In genomic region chr9:129610473-129611301, GRCh38 we compare ENCODE assay signal across 8 cellular contexts. TPM values are rescaled to one million over a fixed set of nuclear protein-coding genes. Genes with fewer than 3 reads are reported as not detected.
A peak's percentile ranks its signal among the peaks of the same experiment; 100 is the strongest.
DNase-seq lines count a peak whose midpoint lies in the region; TF ChIP-seq lines count a peak whose summit lies in the region.

No MANE protein-coding gene starts in this region.

- H3K27ac Mint-ChIP-seq in neural crest cell (ENCODE audit: unreplicated experiment) = no peak overlapping the region

- H3K27ac ChIP-seq in HL-60 (replicated peaks) = peak overlapping the region; percentile 50

- H3K27me3 Mint-ChIP-seq in neural crest cell (ENCODE audit: low read depth) = peaks cover 3% of the 10 kb centered on the region

- DNase-seq in HL-60 (ENCODE audit: low read depth in 1 of 2, low spot score in 1 of 2) (peak in 1 of 2 experiments; percentile 70), SHP77 (lab: John Stamatoyannopoulos, UW) (peak; percentile 33 to 64), activated gamma-delta T cell (lab: John Stamatoyannopoulos, UW) (peak; percentile 68), fibroblast of the aortic adventitia (ENCODE audit: low read depth) (peak; percentile 65), neural crest cell (ENCODE audit: low read depth, low spot score) (peak; percentile 83), superior temporal gyrus (ENCODE audit: extremely low spot score) (peak; percentile 81), NCI-H187 (lab: John Stamatoyannopoulos, UW) (no peak)

- H3K4me3 Mint-ChIP-seq in neural crest cell = peak overlapping the region; percentile 76

- H3K4me3 ChIP-seq in HL-60 (replicated peaks; ENCODE audit: insufficient read depth, low read length) (peak overlapping the region; percentile 40), fibroblast of the aortic adventitia (ENCODE audit: low read depth, low read length) (peak overlapping the region; percentile 74)

- H3K4me1 Mint-ChIP-seq in neural crest cell = peaks cover 37% of the 10 kb centered on the region

- no peaks in the 10 kb centered on the region for H3K9me3 Mint-ChIP-seq in neural crest cell

- TF ChIP-seq CTCF in GM12873 (IDR thresholded peaks at IDR 0.05; ENCODE audit: insufficient read depth, low read depth, low read length, missing control alignments) (peak; percentile 85), HL-60 (IDR thresholded peaks at IDR 0.05; ENCODE audit: insufficient read depth, low read length) (peak; percentile 61), fibroblast of the aortic adventitia (IDR thresholded peaks at IDR 0.05; ENCODE audit: insufficient read depth, low read length) (peak; percentile 88), neural crest cell (conservative IDR thresholded peaks at IDR 0.05) (peak; percentile 90)

- no peaks in the 10 kb centered on the region for H3K36me3 Mint-ChIP-seq in neural crest cell (ENCODE audit: low read depth)

- H3K27me3 ChIP-seq in HL-60 (ENCODE audit: insufficient read depth, poor library complexity, severe bottlenecking) = no peaks in the 10 kb centered on the region

RNA-seq across cellular contexts. Expression of gene C9orf50, which starts 10.2 kb away (rescaled TPM):
- total RNA-seq in fibroblast of the aortic adventitia (ENCODE audit: low replicate concordance) (0.98 TPM in 1 of 2 replicates, not detected in the other), neural crest cell (0.26 and 0.27 TPM in 2 replicates)

RNA-seq across cellular contexts. Expression of gene NTMT1, which starts 15.3 kb away (rescaled TPM):
- total RNA-seq in fibroblast of the aortic adventitia (ENCODE audit: low replicate concordance) = 9.0 and 27.6 TPM in 2 replicates
- 50.9 and 51.8 TPM in 2 replicates for total RNA-seq in neural crest cell

RNA-seq across cellular contexts. Expression of gene ASB6, which starts 31.3 kb away (rescaled TPM):
- 7.0 and 14.0 TPM in 2 replicates for total RNA-seq in fibroblast of the aortic adventitia (ENCODE audit: low replicate concordance)
- 20.9 and 21.9 TPM in 2 replicates for total RNA-seq in neural crest cell

RNA-seq across cellular contexts. Expression of gene PRRX2, which starts 54.8 kb away (rescaled TPM):
- total RNA-seq in fibroblast of the aortic adventitia (ENCODE audit: low replicate concordance) (3.5 and 36.1 TPM in 2 replicates), neural crest cell (0.65 and 0.68 TPM in 2 replicates)

Comparison
In these comparisons a context has a peak if more than half of its experiments do, and no peak if none do; other contexts are left out.
1. DNase-seq: peak in SHP77 (2 of 2), activated gamma-delta T cell (single experiment), fibroblast of the aortic adventitia (single experiment), neural crest cell (single experiment) and superior temporal gyrus (single experiment); none in NCI-H187 (0 of 2).
2. Peak in every context shown above with its lines, with median percentiles within 50 percentile points of each other: CTCF ChIP-seq.